ENCODE assay signal across 36 cellular contexts in the genomic region with DNA sequence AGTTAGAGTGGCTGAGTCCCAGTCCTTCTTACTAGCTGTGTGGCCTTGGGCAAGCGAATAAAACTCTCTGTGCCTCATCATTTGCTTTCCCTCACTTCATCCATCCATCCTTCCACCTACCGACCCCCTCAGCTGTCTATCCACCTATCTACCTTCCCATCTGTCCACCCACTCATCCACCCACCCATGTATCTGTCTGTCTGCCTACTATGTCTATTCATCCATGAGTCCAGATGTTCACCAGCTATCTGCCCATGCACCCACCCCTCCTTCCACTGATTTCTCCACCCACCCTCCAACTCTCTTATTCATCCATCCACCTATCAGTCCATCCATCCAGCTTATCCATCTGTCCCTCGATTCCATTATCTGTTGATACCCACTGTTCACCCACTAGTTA.
"Had no signal": no experiment of that assay in that cellular context is flagged by ENCODE, and none has a peak within 500 bp of the region (broad histone marks: within the 10 kb centered on the region; RNA-seq: fewer than 3 reads in every experiment).

No MANE protein-coding gene starts in this region.

- H3K27ac Mint-ChIP-seq: activated CD4-positive, alpha-beta memory T cell treated with anti-CD3 and anti-CD28 coated beads, Interleukin-2, amount 10 ng/mL, durations not matched to agents 7 days and 5 days; activated CD4-positive, alpha-beta T cell treated with anti-CD3 and anti-CD28 coated beads for 36 hours; activated CD4-positive, alpha-beta T cell treated with anti-CD3 and anti-CD28 coated beads, Interleukin-2, amount 10 ng/mL, durations not matched to agents 7 days and 5 days; activated CD8-positive, alpha-beta memory T cell treated with anti-CD3 and anti-CD28 coated beads, Interleukin-2, amount 10 ng/mL, durations not matched to agents 7 days and 5 days; activated CD8-positive, alpha-beta T cell treated with anti-CD3 and anti-CD28 coated beads, Interleukin-2, amount 10 ng/mL, durations not matched to agents 7 days and 5 days; activated naive CD4-positive, alpha-beta T cell treated with anti-CD3 and anti-CD28 coated beads, Interleukin-2, amount 10 ng/mL, durations not matched to agents 7 days and 5 days; activated naive CD4-positive, alpha-beta T cell treated with anti-CD3 and anti-CD28 coated beads, Interleukin-2, amount 50 U/mL, for 24 hours; activated naive CD8-positive, alpha-beta T cell; activated naive CD8-positive, alpha-beta T cell treated with anti-CD3 and anti-CD28 coated beads, Interleukin-2, amount 10 ng/mL, durations not matched to agents 7 days and 5 days; activated naive CD8-positive, alpha-beta T cell treated with anti-CD3 and anti-CD28 coated beads, Interleukin-2, amount 50 U/mL, for 24 hours; activated T-cell treated with anti-CD3 and anti-CD28 coated beads, Interleukin-2, amount 50 U/mL, for 24 hours; activated T-helper 2 cell treated with anti-CD3 and anti-CD28 coated beads, Interferon-gamma antibody, Interleukin-2, Interleukin-4, amounts not matched to agents 10 μg/mL and 5 μg/mL and 100 μg/mL, durations not matched to agents 14 hours and 24 hours and 36 hours; T-helper 1 cell treated with Interleukin-12 subunit alpha and Interleukin-12 subunit beta and Interleukin-4 antibody, amounts not matched to agents 30 μg/mL and 1 μg/mL, for 36 hours; T-helper 2 cell treated with Interferon-gamma antibody and Interleukin-4, amounts not matched to agents 5 μg/mL and 100 μg/mL, for 36 hours; WTC11 had no signal

- DNase-seq: activated CD4-positive, alpha-beta memory T cell treated with anti-CD3 and anti-CD28 coated beads, Interleukin-2, amount 10 ng/mL, durations not matched to agents 7 days and 5 days; activated CD4-positive, alpha-beta T cell treated with anti-CD3 and anti-CD28 coated beads for 1 hour; activated CD4-positive, alpha-beta T cell treated with anti-CD3 and anti-CD28 coated beads for 36 hours; activated CD4-positive, alpha-beta T cell treated with anti-CD3 and anti-CD28 coated beads for 48 hours; activated CD4-positive, alpha-beta T cell treated with anti-CD3 and anti-CD28 coated beads, Interleukin-2, amount 10 ng/mL, durations not matched to agents 7 days and 5 days; activated CD4-positive, alpha-beta T cell treated with anti-CD3 and anti-CD28 coated beads, Interleukin-2, amount 50 U/mL, for 48 hours; activated CD4-positive, CD25-positive, alpha-beta regulatory T cell; activated CD8-positive, alpha-beta memory T cell treated with anti-CD3 and anti-CD28 coated beads for 24 hours; activated CD8-positive, alpha-beta memory T cell treated with anti-CD3 and anti-CD28 coated beads, Interleukin-2, amount 10 ng/mL, durations not matched to agents 7 days and 5 days; activated CD8-positive, alpha-beta memory T cell treated with anti-CD3 and anti-CD28 coated beads, Interleukin-2, amount 50 U/mL, for 48 hours; activated CD8-positive, alpha-beta T cell treated with anti-CD3 and anti-CD28 coated beads, Interleukin-2, amount 10 ng/mL, durations not matched to agents 7 days and 5 days; activated gamma-delta T cell; activated naive CD4-positive, alpha-beta T cell treated with anti-CD3 and anti-CD28 coated beads, Interleukin-2, amount 10 ng/mL, durations not matched to agents 7 days and 5 days; activated naive CD4-positive, alpha-beta T cell treated with Interleukin-2 at 50 U/mL for 16 hours; activated naive CD8-positive, alpha-beta T cell treated with anti-CD3 and anti-CD28 coated beads, Interleukin-2, amount 10 ng/mL, durations not matched to agents 7 days and 5 days; activated naive CD8-positive, alpha-beta T cell treated with anti-CD3 and anti-CD28 coated beads, Interleukin-2, amount 50 U/mL, for 24 hours; activated T-cell treated with anti-CD3 and anti-CD28 coated beads, Interleukin-2, amount 50 U/mL, for 24 hours; activated T-cell treated with anti-CD3 and anti-CD28 coated beads, Interleukin-2, amount 50 U/mL, for 48 hours; amygdala; anterior cingulate cortex; central memory CD4-positive, alpha-beta T cell; SW 1271; T-helper 1 cell; T-helper 2 cell; T-helper 9 cell; WERI-Rb-1 had no signal

- H3K27ac ChIP-seq: ascending aorta, WERI-Rb-1 had no signal

- H3K4me1 ChIP-seq: ascending aorta had no signal

- H3K4me3 Mint-ChIP-seq: activated CD4-positive, alpha-beta memory T cell treated with anti-CD3 and anti-CD28 coated beads, Interleukin-2, amount 10 ng/mL, durations not matched to agents 7 days and 5 days; activated CD4-positive, alpha-beta T cell treated with anti-CD3 and anti-CD28 coated beads for 36 hours; activated CD4-positive, alpha-beta T cell treated with anti-CD3 and anti-CD28 coated beads, Interleukin-2, amount 10 ng/mL, durations not matched to agents 7 days and 5 days; activated CD8-positive, alpha-beta memory T cell treated with anti-CD3 and anti-CD28 coated beads, Interleukin-2, amount 10 ng/mL, durations not matched to agents 7 days and 5 days; activated CD8-positive, alpha-beta T cell treated with anti-CD3 and anti-CD28 coated beads, Interleukin-2, amount 10 ng/mL, durations not matched to agents 7 days and 5 days; activated naive CD4-positive, alpha-beta T cell treated with anti-CD3 and anti-CD28 coated beads, Interleukin-2, amount 10 ng/mL, durations not matched to agents 7 days and 5 days; activated naive CD4-positive, alpha-beta T cell treated with anti-CD3 and anti-CD28 coated beads, Interleukin-2, amount 50 U/mL, for 24 hours; activated naive CD8-positive, alpha-beta T cell; activated naive CD8-positive, alpha-beta T cell treated with anti-CD3 and anti-CD28 coated beads, Interleukin-2, amount 10 ng/mL, durations not matched to agents 7 days and 5 days; activated naive CD8-positive, alpha-beta T cell treated with anti-CD3 and anti-CD28 coated beads, Interleukin-2, amount 50 U/mL, for 24 hours; activated T-cell treated with anti-CD3 and anti-CD28 coated beads, Interleukin-2, amount 50 U/mL, for 24 hours; brain; T-helper 1 cell treated with Interleukin-12 subunit alpha and Interleukin-12 subunit beta and Interleukin-4 antibody, amounts not matched to agents 30 μg/mL and 1 μg/mL, for 36 hours; T-helper 2 cell treated with Interferon-gamma antibody and Interleukin-4, amounts not matched to agents 5 μg/mL and 100 μg/mL, for 36 hours; WTC11 had no signal

- H3K36me3 ChIP-seq: ascending aorta, WERI-Rb-1 had no signal

- H3K4me1 Mint-ChIP-seq: activated CD4-positive, alpha-beta memory T cell treated with anti-CD3 and anti-CD28 coated beads, Interleukin-2, amount 10 ng/mL, durations not matched to agents 7 days and 5 days; activated CD4-positive, alpha-beta T cell treated with anti-CD3 and anti-CD28 coated beads, Interleukin-2, amount 10 ng/mL, durations not matched to agents 7 days and 5 days; activated CD8-positive, alpha-beta memory T cell treated with anti-CD3 and anti-CD28 coated beads, Interleukin-2, amount 10 ng/mL, durations not matched to agents 7 days and 5 days; activated naive CD4-positive, alpha-beta T cell treated with anti-CD3 and anti-CD28 coated beads, Interleukin-2, amount 10 ng/mL, durations not matched to agents 7 days and 5 days; activated naive CD4-positive, alpha-beta T cell treated with anti-CD3 and anti-CD28 coated beads, Interleukin-2, amount 50 U/mL, for 24 hours; activated naive CD8-positive, alpha-beta T cell treated with anti-CD3 and anti-CD28 coated beads, Interleukin-2, amount 10 ng/mL, durations not matched to agents 7 days and 5 days; WTC11 had no signal

- H3K36me3 Mint-ChIP-seq: activated CD8-positive, alpha-beta memory T cell treated with anti-CD3 and anti-CD28 coated beads, Interleukin-2, amount 10 ng/mL, durations not matched to agents 7 days and 5 days; activated naive CD4-positive, alpha-beta T cell treated with anti-CD3 and anti-CD28 coated beads, Interleukin-2, amount 10 ng/mL, durations not matched to agents 7 days and 5 days; activated naive CD4-positive, alpha-beta T cell treated with anti-CD3 and anti-CD28 coated beads, Interleukin-2, amount 50 U/mL, for 24 hours; activated naive CD8-positive, alpha-beta T cell; activated naive CD8-positive, alpha-beta T cell treated with anti-CD3 and anti-CD28 coated beads, Interleukin-2, amount 10 ng/mL, durations not matched to agents 7 days and 5 days; brain; WTC11 had no signal

- H3K9me3 ChIP-seq: ascending aorta had no signal

- H3K9me3 Mint-ChIP-seq: activated CD4-positive, alpha-beta memory T cell treated with anti-CD3 and anti-CD28 coated beads, Interleukin-2, amount 10 ng/mL, durations not matched to agents 7 days and 5 days; activated CD4-positive, alpha-beta T cell treated with anti-CD3 and anti-CD28 coated beads, Interleukin-2, amount 10 ng/mL, durations not matched to agents 7 days and 5 days; activated naive CD4-positive, alpha-beta T cell treated with anti-CD3 and anti-CD28 coated beads, Interleukin-2, amount 10 ng/mL, durations not matched to agents 7 days and 5 days; activated naive CD4-positive, alpha-beta T cell treated with anti-CD3 and anti-CD28 coated beads, Interleukin-2, amount 50 U/mL, for 24 hours; activated naive CD8-positive, alpha-beta T cell treated with anti-CD3 and anti-CD28 coated beads, Interleukin-2, amount 50 U/mL, for 24 hours; activated T-cell treated with anti-CD3 and anti-CD28 coated beads, Interleukin-2, amount 50 U/mL, for 24 hours; activated T-helper 2 cell treated with anti-CD3 and anti-CD28 coated beads, Interferon-gamma antibody, Interleukin-2, Interleukin-4, amounts not matched to agents 10 μg/mL and 5 μg/mL and 100 μg/mL, durations not matched to agents 14 hours and 24 hours and 36 hours; T-helper 1 cell treated with Interleukin-12 subunit alpha and Interleukin-12 subunit beta and Interleukin-4 antibody, amounts not matched to agents 30 μg/mL and 1 μg/mL, for 36 hours; T-helper 2 cell treated with Interferon-gamma antibody and Interleukin-4, amounts not matched to agents 5 μg/mL and 100 μg/mL, for 36 hours had no signal

- H3K27me3 ChIP-seq: ascending aorta had no signal

- H3K4me3 ChIP-seq: ascending aorta had no signal

- ATAC-seq: activated CD4-positive, alpha-beta T cell treated with anti-CD3 and anti-CD28 coated beads for 36 hours; activated CD4-positive, CD25-positive, alpha-beta regulatory T cell treated with anti-CD3 and anti-CD28 coated beads, Interleukin-2, amount 50 U/mL, for 24 hours; activated CD8-positive, alpha-beta memory T cell treated with anti-CD3 and anti-CD28 coated beads, Interleukin-2, amount 10 ng/mL, durations not matched to agents 7 days and 5 days; activated CD8-positive, alpha-beta T cell treated with anti-CD3 and anti-CD28 coated beads, Interleukin-2, amount 10 ng/mL, durations not matched to agents 7 days and 5 days; activated naive CD8-positive, alpha-beta T cell treated with anti-CD3 and anti-CD28 coated beads, Interleukin-2, amount 50 U/mL, for 24 hours; WTC11 had no signal

- FAIRE-seq: TTC549 had no signal
